Comparison of ENCODE assay signal across 21 cellular contexts in the genomic region with DNA sequence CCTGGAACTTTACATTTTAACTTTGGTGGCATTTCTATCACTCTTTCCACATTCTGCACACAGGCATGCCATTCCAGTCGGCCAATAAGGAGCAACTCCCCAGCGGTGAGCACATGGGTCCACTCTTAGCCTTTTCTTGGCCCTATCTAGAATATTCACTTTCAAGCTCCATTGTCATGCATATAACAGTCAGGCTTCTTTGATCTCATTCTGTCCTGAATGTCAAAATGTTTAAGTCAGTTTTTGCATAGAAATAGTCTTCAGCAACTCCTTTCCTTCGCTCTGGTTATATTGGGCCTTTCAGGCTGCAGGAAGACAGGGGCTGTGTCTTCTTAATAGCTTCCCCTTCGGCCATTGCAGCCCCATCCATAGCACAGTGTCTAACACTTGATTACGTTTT.
DNase-seq lines count a peak whose midpoint lies in the region; ATAC-seq and TF ChIP-seq lines count a peak whose summit lies in the region.
"Had no signal": no experiment of that assay in that cellular context is flagged by ENCODE, and none has a peak within 500 bp of the region (broad histone marks: within the 10 kb centered on the region; RNA-seq: fewer than 3 reads in every experiment).

No MANE protein-coding gene starts in this region.

- H3K9me2 ChIP-seq in GM23338 (ENCODE audit: insufficient read depth): no peaks in the 10 kb centered on the region; the same call in 1 of the 2 replicates
- H3K9me2 ChIP-seq: SK-N-SH had no signal

- H3K9ac ChIP-seq in mesendoderm (ENCODE audit: low read length): no peak overlapping the region
- H3K9ac ChIP-seq: SK-N-SH had no signal

- H3K36me3 ChIP-seq in GM23338 (ENCODE audit: insufficient read depth) (no peaks in the 10 kb centered on the region), mesendoderm (ENCODE audit: control insufficient read depth, insufficient read depth, low read length) (no peaks in the 10 kb centered on the region)

- H3K27ac ChIP-seq in GM23338 (ENCODE audit: low read depth): 0 out of 2 replicates have a peak overlapping the region, but pooled peaks have one; percentile 33
- H3K27ac ChIP-seq in mesendoderm (ENCODE audit: low read depth, low read length): no peak overlapping the region
- H3K27ac ChIP-seq: HL-60 had no signal

- H3K4me2 ChIP-seq in GM23338 (0 out of 2 replicates have a peak overlapping the region, but pooled peaks have one; percentile 36), mesendoderm (ENCODE audit: low read length) (no peak overlapping the region)
- H3K4me2 ChIP-seq: SK-N-SH had no signal

- H3K27me3 Mint-ChIP-seq in GM23338 (ENCODE audit: insufficient read depth, low read depth, poor library complexity): no peaks in the 10 kb centered on the region
- H3K27me3 Mint-ChIP-seq in activated CD8-positive, alpha-beta T cell treated with anti-CD3 and anti-CD28 coated beads for 36 hours: peaks cover 2% of the 10 kb centered on the region
- H3K27me3 Mint-ChIP-seq: CD4-positive, CD25-positive, alpha-beta regulatory T cell had no signal

- no peak for TF ChIP-seq CTCF in GM23338 (conservative IDR thresholded peaks at IDR 0.05; ENCODE audit: low read depth in 2 of 2)
- TF ChIP-seq CTCF in activated CD8-positive, alpha-beta T cell treated with anti-CD3 and anti-CD28 coated beads for 36 hours (IDR thresholded peaks at IDR 0.05): no peak

- H3K27ac Mint-ChIP-seq in GM23338: no peak overlapping the region; the same call in 1 of the 2 replicates
- H3K27ac Mint-ChIP-seq in activated CD8-positive, alpha-beta T cell treated with anti-CD3 and anti-CD28 coated beads for 36 hours: no peak overlapping the region
- H3K27ac Mint-ChIP-seq: T-helper 1 cell treated with Interleukin-12 subunit alpha and Interleukin-12 subunit beta and Interleukin-4 antibody, amounts not matched to agents 30 μg/mL and 1 μg/mL, for 36 hours had no signal

- peaks cover 7% of the 10 kb centered on the region for H3K4me1 Mint-ChIP-seq in GM23338
- H3K4me1 Mint-ChIP-seq in activated CD8-positive, alpha-beta T cell treated with anti-CD3 and anti-CD28 coated beads for 36 hours (ENCODE audit: low read depth): no peaks in the 10 kb centered on the region
- H3K4me1 Mint-ChIP-seq: CD4-positive, CD25-positive, alpha-beta regulatory T cell had no signal

- CTCF ChIA-PET in activated CD8-positive, alpha-beta T cell treated with anti-CD3 and anti-CD28 coated beads for 36 hours (lab: Charles Lee): no interaction called here

- 0 out of 2 replicates have a peak overlapping the region, but pooled peaks have one; percentile 13 for H2AFZ ChIP-seq in GM23338

- H2BK120ac ChIP-seq in mesendoderm (ENCODE audit: low read depth, low read length): no peak overlapping the region

- no peaks in the 10 kb centered on the region for H3K79me2 ChIP-seq in GM23338 (replicated peaks; ENCODE audit: insufficient read depth)
- H3K79me2 ChIP-seq in mesendoderm (ENCODE audit: control insufficient read depth, insufficient read depth, low read length): no peaks in the 10 kb centered on the region

- H3K36me3 Mint-ChIP-seq in GM23338 (ENCODE audit: low read depth): peaks cover 10% of the 10 kb centered on the region
- H3K36me3 Mint-ChIP-seq in activated CD8-positive, alpha-beta T cell treated with anti-CD3 and anti-CD28 coated beads for 36 hours (ENCODE audit: low read depth): no peaks in the 10 kb centered on the region
- H3K36me3 Mint-ChIP-seq: CD4-positive, CD25-positive, alpha-beta regulatory T cell had no signal

- H3K23ac ChIP-seq in mesendoderm (ENCODE audit: low read length): no peak overlapping the region

- ATAC-seq in GM23338: no peak
- ATAC-seq in activated CD8-positive, alpha-beta T cell treated with anti-CD3 and anti-CD28 coated beads for 36 hours: no peak

- H3K9me3 Mint-ChIP-seq in GM23338: peaks cover 17% of the 10 kb centered on the region
- no peaks in the 10 kb centered on the region for H3K9me3 Mint-ChIP-seq in activated CD8-positive, alpha-beta T cell treated with anti-CD3 and anti-CD28 coated beads for 36 hours

- DNase-seq in NOMO-1 treated with dmso at 0.1 percent for 144 hours (lab: John Stamatoyannopoulos, UW; ENCODE audit: unreplicated experiment): peak; percentile 31
- no peak for DNase-seq in NOMO-1 treated with DMSO at 0.1 percent for 48 hours (lab: John Stamatoyannopoulos, UW; ENCODE audit: unreplicated experiment)
- DNase-seq in GM23338 (ENCODE audit: low spot score): peak; percentile 6
- DNase-seq in NAMALWA (ENCODE audit: low spot score): peak; percentile 9
- DNase-seq in mesendoderm: peak; percentile 1
- DNase-seq in inferior parietal cortex (ENCODE audit: extremely low spot score): no peak
- no peak for DNase-seq in activated CD8-positive, alpha-beta T cell treated with anti-CD3 and anti-CD28 coated beads for 36 hours
- no peak for DNase-seq in RKO (ENCODE audit: low spot score)
- DNase-seq: CD4-positive, CD25-positive, alpha-beta regulatory T cell; EL; GF-D8; Karpas-422; NCI-H2029; NCI-H446; NCI-H526; NCI-H82; NK-92 treated with Interleukin-12 subunit alpha and Interleukin-12 subunit beta, amount 100 ng/mL, for 24 hours; SK-N-SH; SW 1271 had no signal

- no peaks in the 10 kb centered on the region for H3F3A ChIP-seq in GM23338 (replicated peaks; ENCODE audit: low read depth)

- H4K5ac ChIP-seq in mesendoderm (ENCODE audit: low read length): no peak overlapping the region

- H2BK15ac ChIP-seq in mesendoderm (replicated peaks; ENCODE audit: low read depth): no peak overlapping the region

- no peaks in the 10 kb centered on the region for H4K20me1 ChIP-seq in GM23338 (replicated peaks; ENCODE audit: insufficient read depth)

- no peak overlapping the region for H2BK5ac ChIP-seq in mesendoderm (ENCODE audit: low read length)

- no peak overlapping the region for H3K4me3 Mint-ChIP-seq in GM23338
- no peak overlapping the region for H3K4me3 Mint-ChIP-seq in activated CD8-positive, alpha-beta T cell treated with anti-CD3 and anti-CD28 coated beads for 36 hours
- H3K4me3 Mint-ChIP-seq: CD4-positive, CD25-positive, alpha-beta regulatory T cell; T-helper 1 cell treated with Interleukin-12 subunit alpha and Interleukin-12 subunit beta and Interleukin-4 antibody, amounts not matched to agents 30 μg/mL and 1 μg/mL, for 36 hours had no signal

- no CpG with 5 or more reads among the region's 5 CpGs for WGBS in mesendoderm (ENCODE audit: extremely low coverage, insufficient coverage, low lambda C conversion rate)

- no peaks in the 10 kb centered on the region for H3K79me1 ChIP-seq in mesendoderm (ENCODE audit: low read length)

- no peak overlapping the region for H3K18ac ChIP-seq in mesendoderm (ENCODE audit: low read length)

- no peak overlapping the region for H2AK5ac ChIP-seq in mesendoderm (ENCODE audit: low read length)

- H3K4me3 ChIP-seq in GM23338 (no peak overlapping the region), mesendoderm (ENCODE audit: low read length) (no peak overlapping the region)

- intact Hi-C loops in activated CD8-positive, alpha-beta T cell treated with anti-CD3 and anti-CD28 coated beads for 36 hours (cut with micrococcal nuclease): no loop called here

- no peaks in the 10 kb centered on the region for H3K27me3 ChIP-seq in GM23338 (ENCODE audit: insufficient read depth)
- no peaks in the 10 kb centered on the region for H3K27me3 ChIP-seq in mesendoderm (ENCODE audit: insufficient read depth, low read length, poor library complexity)

- H3K4ac ChIP-seq in mesendoderm (ENCODE audit: low read depth, low read length): no peak overlapping the region

- no peak overlapping the region for H3K56ac ChIP-seq in mesendoderm (ENCODE audit: low read length)

- POLR2A ChIA-PET in activated CD8-positive, alpha-beta T cell treated with anti-CD3 and anti-CD28 coated beads for 36 hours (lab: Charles Lee): no interaction called here

- no peak overlapping the region for H4K8ac ChIP-seq in mesendoderm (ENCODE audit: low read depth, low read length)

- H3K4me1 ChIP-seq in GM23338 (ENCODE audit: insufficient read depth): peaks cover 6% of the 10 kb centered on the region
- H3K4me1 ChIP-seq in mesendoderm (ENCODE audit: control insufficient read depth, low read depth, low read length): no peaks in the 10 kb centered on the region

TF ChIP-seq in GM23338, 12 proteins besides CTCF, POLR2A, EP300 and RAD21 (continues in another document):
- TF ChIP-seq ZNF331 (CRISPR knock-in tag; IDR thresholded peaks at IDR 0.05; ENCODE audit: low read depth) (no peak), POLR2AphosphoS5 (IDR thresholded peaks at IDR 0.05; ENCODE audit: low read depth) (no peak), EZH2 (IDR thresholded peaks at IDR 0.05; ENCODE audit: low read depth, unreplicated experiment) (no peak)
- TF ChIP-seq, protein P1, sequence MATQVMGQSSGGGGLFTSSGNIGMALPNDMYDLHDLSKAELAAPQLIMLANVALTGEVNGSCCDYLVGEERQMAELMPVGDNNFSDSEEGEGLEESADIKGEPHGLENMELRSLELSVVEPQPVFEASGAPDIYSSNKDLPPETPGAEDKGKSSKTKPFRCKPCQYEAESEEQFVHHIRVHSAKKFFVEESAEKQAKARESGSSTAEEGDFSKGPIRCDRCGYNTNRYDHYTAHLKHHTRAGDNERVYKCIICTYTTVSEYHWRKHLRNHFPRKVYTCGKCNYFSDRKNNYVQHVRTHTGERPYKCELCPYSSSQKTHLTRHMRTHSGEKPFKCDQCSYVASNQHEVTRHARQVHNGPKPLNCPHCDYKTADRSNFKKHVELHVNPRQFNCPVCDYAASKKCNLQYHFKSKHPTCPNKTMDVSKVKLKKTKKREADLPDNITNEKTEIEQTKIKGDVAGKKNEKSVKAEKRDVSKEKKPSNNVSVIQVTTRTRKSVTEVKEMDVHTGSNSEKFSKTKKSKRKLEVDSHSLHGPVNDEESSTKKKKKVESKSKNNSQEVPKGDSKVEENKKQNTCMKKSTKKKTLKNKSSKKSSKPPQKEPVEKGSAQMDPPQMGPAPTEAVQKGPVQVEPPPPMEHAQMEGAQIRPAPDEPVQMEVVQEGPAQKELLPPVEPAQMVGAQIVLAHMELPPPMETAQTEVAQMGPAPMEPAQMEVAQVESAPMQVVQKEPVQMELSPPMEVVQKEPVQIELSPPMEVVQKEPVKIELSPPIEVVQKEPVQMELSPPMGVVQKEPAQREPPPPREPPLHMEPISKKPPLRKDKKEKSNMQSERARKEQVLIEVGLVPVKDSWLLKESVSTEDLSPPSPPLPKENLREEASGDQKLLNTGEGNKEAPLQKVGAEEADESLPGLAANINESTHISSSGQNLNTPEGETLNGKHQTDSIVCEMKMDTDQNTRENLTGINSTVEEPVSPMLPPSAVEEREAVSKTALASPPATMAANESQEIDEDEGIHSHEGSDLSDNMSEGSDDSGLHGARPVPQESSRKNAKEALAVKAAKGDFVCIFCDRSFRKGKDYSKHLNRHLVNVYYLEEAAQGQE (IDR thresholded peaks at IDR 0.05; ENCODE audit: unreplicated experiment): no peak

Comparison
In these comparisons a context has a peak if more than half of its experiments do, and no peak if none do; other contexts are left out.
1. DNase-seq: peak in NOMO-1 treated with dmso at 0.1 percent for 144 hours (single experiment), GM23338 (single experiment), NAMALWA (single experiment) and mesendoderm (single experiment); none in NOMO-1 treated with DMSO at 0.1 percent for 48 hours (single experiment), inferior parietal cortex (single experiment), activated CD8-positive, alpha-beta T cell treated with anti-CD3 and anti-CD28 coated beads for 36 hours (single experiment) and RKO (single experiment).